Comparison of ENCODE assay signal across 2 cellular contexts in the genomic region with DNA sequence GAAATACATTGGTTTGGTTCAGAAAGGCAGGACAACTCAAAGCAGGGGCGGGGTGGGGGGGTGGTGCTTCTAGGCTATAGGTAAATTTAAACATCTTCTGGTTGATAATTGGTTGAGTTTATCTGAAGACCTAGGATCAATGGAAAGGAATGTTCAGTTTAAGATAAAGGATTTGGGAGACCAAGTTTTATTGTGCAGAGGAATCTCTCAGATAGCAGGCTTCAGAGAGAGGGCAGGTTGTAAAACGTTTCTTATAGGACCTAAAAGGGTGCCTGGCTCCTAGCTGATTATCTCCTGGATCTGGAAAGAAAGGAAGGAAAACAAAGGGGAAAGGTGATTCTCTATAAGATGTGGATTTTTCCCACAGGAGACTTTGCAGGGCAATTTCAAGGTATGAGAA.
TF ChIP-seq lines count a peak whose summit lies in the region.

No MANE protein-coding gene starts in this region.

TF ChIP-seq in GM23338, 12 proteins besides CTCF, POLR2A, EP300 and RAD21 (continues in another document):
- TF ChIP-seq, protein P1, sequence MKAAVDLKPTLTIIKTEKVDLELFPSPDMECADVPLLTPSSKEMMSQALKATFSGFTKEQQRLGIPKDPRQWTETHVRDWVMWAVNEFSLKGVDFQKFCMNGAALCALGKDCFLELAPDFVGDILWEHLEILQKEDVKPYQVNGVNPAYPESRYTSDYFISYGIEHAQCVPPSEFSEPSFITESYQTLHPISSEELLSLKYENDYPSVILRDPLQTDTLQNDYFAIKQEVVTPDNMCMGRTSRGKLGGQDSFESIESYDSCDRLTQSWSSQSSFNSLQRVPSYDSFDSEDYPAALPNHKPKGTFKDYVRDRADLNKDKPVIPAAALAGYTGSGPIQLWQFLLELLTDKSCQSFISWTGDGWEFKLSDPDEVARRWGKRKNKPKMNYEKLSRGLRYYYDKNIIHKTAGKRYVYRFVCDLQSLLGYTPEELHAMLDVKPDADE (IDR thresholded peaks at IDR 0.05), result no peak
- TF ChIP-seq JUNB (IDR thresholded peaks at IDR 0.05; ENCODE audit: unreplicated experiment) (no peak), STAT1 (IDR thresholded peaks at IDR 0.05; ENCODE audit: unreplicated experiment) (no peak), EZH2 (IDR thresholded peaks at IDR 0.05; ENCODE audit: low read depth, unreplicated experiment) (no peak), EZH2phosphoT487 (IDR thresholded peaks at IDR 0.05; ENCODE audit: unreplicated experiment) (no peak), ZNF331 (CRISPR knock-in tag; IDR thresholded peaks at IDR 0.05; ENCODE audit: low read depth) (no peak), POLR2AphosphoS5 (IDR thresholded peaks at IDR 0.05; ENCODE audit: low read depth) (no peak), NANOG (IDR thresholded peaks at IDR 0.05; ENCODE audit: borderline replicate concordance) (no peak), ZNF114 (CRISPR knock-in tag; IDR thresholded peaks at IDR 0.05) (no peak), CREB1 (CRISPR knock-in tag; IDR thresholded peaks at IDR 0.05; ENCODE audit: low read depth) (no peak)
- TF ChIP-seq, protein P2, sequence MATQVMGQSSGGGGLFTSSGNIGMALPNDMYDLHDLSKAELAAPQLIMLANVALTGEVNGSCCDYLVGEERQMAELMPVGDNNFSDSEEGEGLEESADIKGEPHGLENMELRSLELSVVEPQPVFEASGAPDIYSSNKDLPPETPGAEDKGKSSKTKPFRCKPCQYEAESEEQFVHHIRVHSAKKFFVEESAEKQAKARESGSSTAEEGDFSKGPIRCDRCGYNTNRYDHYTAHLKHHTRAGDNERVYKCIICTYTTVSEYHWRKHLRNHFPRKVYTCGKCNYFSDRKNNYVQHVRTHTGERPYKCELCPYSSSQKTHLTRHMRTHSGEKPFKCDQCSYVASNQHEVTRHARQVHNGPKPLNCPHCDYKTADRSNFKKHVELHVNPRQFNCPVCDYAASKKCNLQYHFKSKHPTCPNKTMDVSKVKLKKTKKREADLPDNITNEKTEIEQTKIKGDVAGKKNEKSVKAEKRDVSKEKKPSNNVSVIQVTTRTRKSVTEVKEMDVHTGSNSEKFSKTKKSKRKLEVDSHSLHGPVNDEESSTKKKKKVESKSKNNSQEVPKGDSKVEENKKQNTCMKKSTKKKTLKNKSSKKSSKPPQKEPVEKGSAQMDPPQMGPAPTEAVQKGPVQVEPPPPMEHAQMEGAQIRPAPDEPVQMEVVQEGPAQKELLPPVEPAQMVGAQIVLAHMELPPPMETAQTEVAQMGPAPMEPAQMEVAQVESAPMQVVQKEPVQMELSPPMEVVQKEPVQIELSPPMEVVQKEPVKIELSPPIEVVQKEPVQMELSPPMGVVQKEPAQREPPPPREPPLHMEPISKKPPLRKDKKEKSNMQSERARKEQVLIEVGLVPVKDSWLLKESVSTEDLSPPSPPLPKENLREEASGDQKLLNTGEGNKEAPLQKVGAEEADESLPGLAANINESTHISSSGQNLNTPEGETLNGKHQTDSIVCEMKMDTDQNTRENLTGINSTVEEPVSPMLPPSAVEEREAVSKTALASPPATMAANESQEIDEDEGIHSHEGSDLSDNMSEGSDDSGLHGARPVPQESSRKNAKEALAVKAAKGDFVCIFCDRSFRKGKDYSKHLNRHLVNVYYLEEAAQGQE (IDR thresholded peaks at IDR 0.05; ENCODE audit: unreplicated experiment), result no peak

TF ChIP-seq in endothelial cell of umbilical vein, 7 proteins besides CTCF, POLR2A, EP300 and RAD21 (continued from another document):
- TF ChIP-seq POLR2AphosphoS5 (IDR thresholded peaks at IDR 0.05; ENCODE audit: insufficient read depth, low read depth, low read length) (no peak), GATA2 (IDR thresholded peaks at IDR 0.05; ENCODE audit: insufficient read depth, insufficient read length, low read depth, low read length) (no peak), MYC (IDR thresholded peaks at IDR 0.05; ENCODE audit: low read depth, low read length) (no peak)
